ENCODE assay signal across 1 cellular context in the genomic region with DNA sequence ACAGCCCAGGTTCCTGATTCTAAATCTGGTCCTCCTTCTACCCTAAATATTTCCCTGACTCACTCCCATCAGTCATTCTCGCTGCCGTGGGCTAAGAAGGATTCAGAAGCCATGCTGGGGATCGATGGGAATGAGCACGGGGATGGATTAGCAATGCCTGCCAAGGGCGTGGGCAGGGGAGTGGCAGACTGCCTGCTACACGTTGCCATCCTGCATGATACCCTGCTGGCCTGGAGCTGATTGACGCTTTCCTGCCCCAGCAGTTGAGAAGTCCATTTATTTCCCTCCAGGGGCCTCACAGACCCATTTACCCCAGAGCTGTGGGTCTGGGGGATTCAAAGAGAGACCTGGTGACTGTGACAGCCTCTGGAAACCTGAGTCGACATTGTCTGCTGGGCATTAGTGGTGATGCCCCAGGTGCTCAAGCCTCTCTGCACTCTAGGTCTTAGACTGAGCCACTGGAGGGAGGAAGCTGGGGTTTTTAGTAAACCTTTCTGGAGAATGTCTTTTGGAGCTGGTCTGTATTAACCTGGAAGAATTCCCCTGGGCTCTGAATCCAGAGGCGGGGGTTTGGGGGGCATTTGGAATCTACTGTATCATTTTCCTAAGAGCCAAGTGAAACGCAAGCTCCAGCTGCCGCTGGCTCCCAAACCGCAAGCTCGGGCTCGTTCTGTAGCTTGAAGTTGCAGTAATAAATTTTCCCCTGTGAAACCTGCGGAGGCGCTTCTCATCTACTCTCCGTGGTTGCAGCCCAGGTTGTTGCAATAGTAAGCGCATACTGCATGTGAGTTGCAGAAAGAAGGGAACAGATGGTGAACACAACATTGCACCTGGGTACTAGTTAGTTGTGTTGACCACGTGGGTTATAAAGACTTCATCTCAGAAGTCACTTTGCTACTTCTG.
TF ChIP-seq lines count a peak whose summit lies in the region.

No MANE protein-coding gene starts in this region.

TF ChIP-seq in GM23338, 12 proteins besides CTCF, POLR2A, EP300 and RAD21 (continued from another document):
- TF ChIP-seq, protein P1, sequence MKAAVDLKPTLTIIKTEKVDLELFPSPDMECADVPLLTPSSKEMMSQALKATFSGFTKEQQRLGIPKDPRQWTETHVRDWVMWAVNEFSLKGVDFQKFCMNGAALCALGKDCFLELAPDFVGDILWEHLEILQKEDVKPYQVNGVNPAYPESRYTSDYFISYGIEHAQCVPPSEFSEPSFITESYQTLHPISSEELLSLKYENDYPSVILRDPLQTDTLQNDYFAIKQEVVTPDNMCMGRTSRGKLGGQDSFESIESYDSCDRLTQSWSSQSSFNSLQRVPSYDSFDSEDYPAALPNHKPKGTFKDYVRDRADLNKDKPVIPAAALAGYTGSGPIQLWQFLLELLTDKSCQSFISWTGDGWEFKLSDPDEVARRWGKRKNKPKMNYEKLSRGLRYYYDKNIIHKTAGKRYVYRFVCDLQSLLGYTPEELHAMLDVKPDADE (IDR thresholded peaks at IDR 0.05): no peak
- TF ChIP-seq, protein P2, sequence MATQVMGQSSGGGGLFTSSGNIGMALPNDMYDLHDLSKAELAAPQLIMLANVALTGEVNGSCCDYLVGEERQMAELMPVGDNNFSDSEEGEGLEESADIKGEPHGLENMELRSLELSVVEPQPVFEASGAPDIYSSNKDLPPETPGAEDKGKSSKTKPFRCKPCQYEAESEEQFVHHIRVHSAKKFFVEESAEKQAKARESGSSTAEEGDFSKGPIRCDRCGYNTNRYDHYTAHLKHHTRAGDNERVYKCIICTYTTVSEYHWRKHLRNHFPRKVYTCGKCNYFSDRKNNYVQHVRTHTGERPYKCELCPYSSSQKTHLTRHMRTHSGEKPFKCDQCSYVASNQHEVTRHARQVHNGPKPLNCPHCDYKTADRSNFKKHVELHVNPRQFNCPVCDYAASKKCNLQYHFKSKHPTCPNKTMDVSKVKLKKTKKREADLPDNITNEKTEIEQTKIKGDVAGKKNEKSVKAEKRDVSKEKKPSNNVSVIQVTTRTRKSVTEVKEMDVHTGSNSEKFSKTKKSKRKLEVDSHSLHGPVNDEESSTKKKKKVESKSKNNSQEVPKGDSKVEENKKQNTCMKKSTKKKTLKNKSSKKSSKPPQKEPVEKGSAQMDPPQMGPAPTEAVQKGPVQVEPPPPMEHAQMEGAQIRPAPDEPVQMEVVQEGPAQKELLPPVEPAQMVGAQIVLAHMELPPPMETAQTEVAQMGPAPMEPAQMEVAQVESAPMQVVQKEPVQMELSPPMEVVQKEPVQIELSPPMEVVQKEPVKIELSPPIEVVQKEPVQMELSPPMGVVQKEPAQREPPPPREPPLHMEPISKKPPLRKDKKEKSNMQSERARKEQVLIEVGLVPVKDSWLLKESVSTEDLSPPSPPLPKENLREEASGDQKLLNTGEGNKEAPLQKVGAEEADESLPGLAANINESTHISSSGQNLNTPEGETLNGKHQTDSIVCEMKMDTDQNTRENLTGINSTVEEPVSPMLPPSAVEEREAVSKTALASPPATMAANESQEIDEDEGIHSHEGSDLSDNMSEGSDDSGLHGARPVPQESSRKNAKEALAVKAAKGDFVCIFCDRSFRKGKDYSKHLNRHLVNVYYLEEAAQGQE (IDR thresholded peaks at IDR 0.05; ENCODE audit: unreplicated experiment): no peak
- TF ChIP-seq ZNF331 (CRISPR knock-in tag; IDR thresholded peaks at IDR 0.05; ENCODE audit: low read depth) (no peak), POLR2AphosphoS5 (IDR thresholded peaks at IDR 0.05; ENCODE audit: low read depth) (no peak), CREB1 (CRISPR knock-in tag; IDR thresholded peaks at IDR 0.05; ENCODE audit: low read depth) (no peak)
TF ChIP-seq in GM23338: peak in this region for 0.
